ENCODE assay signal across 8 cellular contexts in the genomic region with DNA sequence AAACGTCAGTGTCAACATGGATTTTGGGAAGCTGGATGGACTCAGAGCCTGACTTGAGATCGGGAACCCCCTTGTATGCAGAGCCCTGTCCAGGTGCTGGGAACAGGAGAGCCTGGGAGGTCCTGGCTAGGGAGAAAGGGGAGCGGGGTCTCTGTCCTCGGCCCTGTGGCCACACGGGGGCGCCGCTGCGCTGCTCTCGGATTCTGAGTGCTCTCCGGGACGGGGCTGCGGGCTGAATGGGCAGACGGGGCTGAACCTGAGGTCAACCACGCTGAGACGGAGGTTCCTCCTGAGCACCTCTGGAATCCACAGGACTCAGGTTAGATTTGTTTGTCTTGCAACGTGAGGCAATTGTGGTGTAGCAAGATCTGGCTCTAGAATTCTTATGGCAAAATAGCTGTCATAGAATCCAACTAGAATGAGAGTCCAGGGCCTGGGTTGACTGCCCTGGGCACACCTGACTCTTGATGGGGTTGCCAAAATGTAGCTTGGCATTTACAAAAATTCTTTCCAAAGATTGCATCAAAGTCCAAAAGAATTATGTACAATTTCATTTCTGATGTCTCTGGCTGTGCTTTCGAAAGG. TPM values are rescaled to one million over a fixed set of nuclear protein-coding genes. Genes with fewer than 3 reads are reported as not detected.
DNase-seq lines count a peak whose midpoint lies in the region; ATAC-seq and TF ChIP-seq lines count a peak whose summit lies in the region.

No MANE protein-coding gene starts in this region.

- H3K27me3 ChIP-seq in GM06990 (replicated peaks; ENCODE audit: control insufficient read depth, insufficient read depth, low read length): no peaks in the 10 kb centered on the region

- no peaks in the 10 kb centered on the region for H3K36me3 ChIP-seq in GM06990 (ENCODE audit: control insufficient read depth, insufficient read depth, low read length)

- TF ChIP-seq CTCF in GM06990 (IDR thresholded peaks at IDR 0.05; ENCODE audit: insufficient read depth, low read length, poor library complexity, severe bottlenecking): peak; percentile 91

- H3K4me3 ChIP-seq in GM06990 (replicated peaks; ENCODE audit: low read depth, low read length): no peak overlapping the region

- peak; percentile 62 for DNase-seq in GM06990 (ENCODE audit: extremely low read depth, insufficient read length)
- peak; percentile 31 for DNase-seq in NCI-H1105 treated with DMSO at 0.1 percent for 48 hours (lab: John Stamatoyannopoulos, UW)
- DNase-seq in activated CD8-positive, alpha-beta memory T cell treated with anti-CD3 and anti-CD28 coated beads for 48 hours (ENCODE audit: low read depth in 2 of 3, low spot score in 2 of 3): peak; percentile 45 to 92 (median 83)
- DNase-seq in fibroblast of peridontal ligament (ENCODE audit: extremely low read depth): peak; percentile 13
- DNase-seq in pulmonary artery endothelial cell (ENCODE audit: low read depth, low spot score): peak; percentile 2
- no peak for DNase-seq in foreskin melanocyte
- no peak for DNase-seq in NCI-H774 (lab: John Stamatoyannopoulos, UW)

- ATAC-seq in HG03045 (IDR thresholded peaks at IDR 0.05; ENCODE audit: unreplicated experiment): no peak

RNA-seq across cellular contexts. Expression of gene HLA-F, which starts 20.6 kb away (rescaled TPM):
- total RNA-seq in pulmonary artery endothelial cell: 8.3 and 19.9 TPM in 2 replicates

RNA-seq across cellular contexts. Expression of gene ZFP57, which starts 21.7 kb away (rescaled TPM):
- 0.42 TPM in 1 of 2 replicates, not detected in the other for total RNA-seq in pulmonary artery endothelial cell

RNA-seq across cellular contexts. Expression of gene MOG, which starts 45.7 kb away (rescaled TPM):
- total RNA-seq in pulmonary artery endothelial cell: not detected in 2 replicates

Comparison
In these comparisons a context has a peak if more than half of its experiments do, and no peak if none do; other contexts are left out.
1. DNase-seq: peak in GM06990 (single experiment), NCI-H1105 treated with DMSO at 0.1 percent for 48 hours (single experiment), activated CD8-positive, alpha-beta memory T cell treated with anti-CD3 and anti-CD28 coated beads for 48 hours (3 of 3), fibroblast of peridontal ligament (single experiment) and pulmonary artery endothelial cell (single experiment); none in foreskin melanocyte (single experiment) and NCI-H774 (single experiment).